In the genomic region with DNA sequence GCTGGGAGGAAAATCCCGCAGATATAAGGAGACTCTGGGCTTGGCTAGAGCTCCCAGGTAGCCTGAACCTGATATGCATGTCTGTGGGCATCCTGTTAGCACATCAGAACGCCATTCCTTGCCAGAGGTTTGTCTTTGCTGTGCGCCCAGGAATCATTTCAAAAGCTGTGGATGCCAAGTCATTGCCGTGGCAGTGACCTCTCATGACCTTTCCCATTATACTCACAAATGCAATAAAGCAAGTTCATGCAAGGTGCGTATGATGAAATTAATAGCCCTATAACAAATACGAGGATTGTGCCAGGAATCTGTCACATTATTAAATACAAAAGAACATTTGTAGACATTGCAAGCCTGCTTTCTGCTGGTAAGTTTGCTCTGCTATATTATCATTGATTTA, we compare ENCODE assay signal across 16 cellular contexts.
DNase-seq lines count a peak whose midpoint lies in the region; ATAC-seq and TF ChIP-seq lines count a peak whose summit lies in the region.
"Had no signal": no experiment of that assay in that cellular context is flagged by ENCODE, and none has a peak within 500 bp of the region (broad histone marks: within the 10 kb centered on the region; RNA-seq: fewer than 3 reads in every experiment).

No MANE protein-coding gene starts in this region.

- H3K79me2 ChIP-seq in GM23338 (replicated peaks; ENCODE audit: insufficient read depth): no peaks in the 10 kb centered on the region

- H3K27me3 Mint-ChIP-seq in GM23338 (ENCODE audit: insufficient read depth, low read depth, poor library complexity): peaks cover 2% of the 10 kb centered on the region
- peaks cover 14 to 39% of the 10 kb centered on the region in 2 donors for H3K27me3 Mint-ChIP-seq in natural killer cell treated with Interleukin-12 subunit alpha and Interleukin-12 subunit beta and Interleukin-15 and Interleukin-18, amount 100 ng/mL, for 72 hours

- peaks cover 8% of the 10 kb centered on the region; the same call in 1 of the 2 replicates for H3K9me2 ChIP-seq in GM23338 (ENCODE audit: insufficient read depth)

- H3K4me1 ChIP-seq in esophagus muscularis mucosa (peaks cover 0 to 11% (median 8%) of the 10 kb centered on the region in 4 donors), GM23338 (ENCODE audit: insufficient read depth) (peaks cover 23% of the 10 kb centered on the region)
- H3K4me1 ChIP-seq: heart left ventricle had no signal

- H3K27me3 ChIP-seq in esophagus muscularis mucosa (no peaks in the 10 kb centered on the region), GM23338 (ENCODE audit: insufficient read depth) (no peaks in the 10 kb centered on the region)
- H3K27me3 ChIP-seq: suprapubic skin had no signal

- no peak for TF ChIP-seq EP300 in esophagus muscularis mucosa (IDR thresholded peaks at IDR 0.05)

- no peaks in the 10 kb centered on the region for H3K9me3 ChIP-seq in esophagus muscularis mucosa
- H3K9me3 ChIP-seq: heart left ventricle, mucosa of descending colon, suprapubic skin had no signal

- peaks cover 35% of the 10 kb centered on the region for H3K4me1 Mint-ChIP-seq in GM23338
- no peaks in the 10 kb centered on the region for H3K4me1 Mint-ChIP-seq in natural killer cell treated with Interleukin-12 subunit alpha and Interleukin-12 subunit beta and Interleukin-15 and Interleukin-18, amount 100 ng/mL, for 72 hours (ENCODE audit: low read depth in 2 of 2)

- ATAC-seq in GM23338 (no peak), GM21737 (IDR thresholded peaks at IDR 0.05; ENCODE audit: unreplicated experiment) (no peak)
- no peak for ATAC-seq in natural killer cell treated with Interleukin-12 subunit alpha and Interleukin-12 subunit beta and Interleukin-15 and Interleukin-18, amount 100 ng/mL, for 72 hours
- ATAC-seq: heart left ventricle, mucosa of descending colon had no signal

- H3K36me3 Mint-ChIP-seq in GM23338 (ENCODE audit: low read depth): no peaks in the 10 kb centered on the region
- no peaks in the 10 kb centered on the region for H3K36me3 Mint-ChIP-seq in natural killer cell treated with Interleukin-12 subunit alpha and Interleukin-12 subunit beta and Interleukin-15 and Interleukin-18, amount 100 ng/mL, for 72 hours
- H3K36me3 Mint-ChIP-seq: activated CD4-positive, alpha-beta memory T cell treated with anti-CD3 and anti-CD28 coated beads for 36 hours had no signal

- H3K4me3 Mint-ChIP-seq in GM23338: no peak overlapping the region
- H3K4me3 Mint-ChIP-seq in natural killer cell treated with Interleukin-12 subunit alpha and Interleukin-12 subunit beta and Interleukin-15 and Interleukin-18, amount 100 ng/mL, for 72 hours: no peak overlapping the region
- H3K4me3 Mint-ChIP-seq: activated CD4-positive, alpha-beta memory T cell treated with anti-CD3 and anti-CD28 coated beads for 36 hours had no signal

- H2AFZ ChIP-seq in GM23338: no peak overlapping the region

- H3K9me3 Mint-ChIP-seq in GM23338: no peaks in the 10 kb centered on the region
- H3K9me3 Mint-ChIP-seq in natural killer cell treated with Interleukin-12 subunit alpha and Interleukin-12 subunit beta and Interleukin-15 and Interleukin-18, amount 100 ng/mL, for 72 hours: no peaks in the 10 kb centered on the region
- H3K9me3 Mint-ChIP-seq: activated CD4-positive, alpha-beta memory T cell treated with anti-CD3 and anti-CD28 coated beads for 36 hours had no signal

- no peak overlapping the region for H3K4me3 ChIP-seq in esophagus muscularis mucosa
- no peak overlapping the region for H3K4me3 ChIP-seq in GM23338
- H3K4me3 ChIP-seq: heart left ventricle, mucosa of descending colon, suprapubic skin had no signal

- intact Hi-C loops in esophagus muscularis mucosa (cut with DNase I): no loop called here

- no peaks in the 10 kb centered on the region for H3K36me3 ChIP-seq in esophagus muscularis mucosa
- no peaks in the 10 kb centered on the region for H3K36me3 ChIP-seq in GM23338 (ENCODE audit: insufficient read depth)
- H3K36me3 ChIP-seq: heart left ventricle, suprapubic skin had no signal

- H3K27ac ChIP-seq in esophagus muscularis mucosa (replicated peaks in 1 of 4): no peak overlapping the region
- no peak overlapping the region for H3K27ac ChIP-seq in GM23338 (ENCODE audit: low read depth)
- H3K27ac ChIP-seq: heart left ventricle, HL-60, suprapubic skin had no signal

- no peak for TF ChIP-seq POLR2A in esophagus muscularis mucosa (IDR thresholded peaks at IDR 0.05; ENCODE audit: low read depth)

- peak; percentile 70 for DNase-seq in COLO668 (lab: John Stamatoyannopoulos, UW; ENCODE audit: unreplicated experiment)
- peak; percentile 11 for DNase-seq in LoVo (ENCODE audit: low spot score)
- DNase-seq in NCI-H2196 treated with DMSO at 0.1 percent for 48 hours (lab: John Stamatoyannopoulos, UW; ENCODE audit: unreplicated experiment): peak; percentile 89
- peak; percentile 31 for DNase-seq in esophagus muscularis mucosa (ENCODE audit: extremely low spot score)
- no peak for DNase-seq in GM23338 (ENCODE audit: low spot score)
- DNase-seq in T-helper 9 cell: no peak
- DNase-seq in natural killer cell treated with Interleukin-12 subunit alpha and Interleukin-12 subunit beta and Interleukin-15 and Interleukin-18, amount 100 ng/mL, for 72 hours (ENCODE audit: low spot score): no peak
- DNase-seq: activated CD4-positive, alpha-beta memory T cell treated with anti-CD3 and anti-CD28 coated beads for 36 hours; H7; heart left ventricle; kidney glomerular epithelial cell; mucosa of descending colon; NCI-H526 treated with DMSO at 0.1 percent for 48 hours had no signal

- 44% methylated on average over 6 of the region's 6 CpGs for WGBS in esophagus muscularis mucosa

- H3K27ac Mint-ChIP-seq in GM23338: no peak overlapping the region
- H3K27ac Mint-ChIP-seq in natural killer cell treated with Interleukin-12 subunit alpha and Interleukin-12 subunit beta and Interleukin-15 and Interleukin-18, amount 100 ng/mL, for 72 hours: no peak overlapping the region
- H3K27ac Mint-ChIP-seq: activated CD4-positive, alpha-beta memory T cell treated with anti-CD3 and anti-CD28 coated beads for 36 hours had no signal

- H3K4me2 ChIP-seq in GM23338: no peak overlapping the region

- no peaks in the 10 kb centered on the region for H4K20me1 ChIP-seq in GM23338 (replicated peaks; ENCODE audit: insufficient read depth)

- H3F3A ChIP-seq in GM23338 (replicated peaks; ENCODE audit: low read depth): no peaks in the 10 kb centered on the region

- TF ChIP-seq CTCF in esophagus muscularis mucosa (IDR thresholded peaks at IDR 0.05): no peak
- TF ChIP-seq CTCF in GM23338 (conservative IDR thresholded peaks at IDR 0.05; ENCODE audit: low read depth in 2 of 2): no peak

TF ChIP-seq in GM23338, 12 proteins besides CTCF, POLR2A, EP300 and RAD21:
- TF ChIP-seq JUNB (IDR thresholded peaks at IDR 0.05; ENCODE audit: unreplicated experiment) (no peak), ETS1 (IDR thresholded peaks at IDR 0.05) (no peak), POLR2AphosphoS5 (IDR thresholded peaks at IDR 0.05; ENCODE audit: low read depth) (no peak)
TF ChIP-seq in GM23338: peak in this region for 0.

Comparison
In these comparisons a context has a peak if more than half of its experiments do, and no peak if none do; other contexts are left out.
1. DNase-seq: peak in COLO668 (single experiment), LoVo (single experiment), NCI-H2196 treated with DMSO at 0.1 percent for 48 hours (single experiment) and esophagus muscularis mucosa (single experiment); none in GM23338 (single experiment), T-helper 9 cell (single experiment) and natural killer cell treated with Interleukin-12 subunit alpha and Interleukin-12 subunit beta and Interleukin-15 and Interleukin-18, amount 100 ng/mL, for 72 hours (single experiment).